In genomic region chr19:1860821-1861598, GRCh38 we compare ENCODE assay signal across 8 cellular contexts. TPM values are rescaled to one million over a fixed set of nuclear protein-coding genes. Genes with fewer than 3 reads are reported as not detected.
DNase-seq lines count a peak whose midpoint lies in the region; ATAC-seq, FAIRE-seq and TF ChIP-seq lines count a peak whose summit lies in the region.

No MANE protein-coding gene starts in this region.

- no peak for TF ChIP-seq POLR2A in HepG2 (IDR thresholded peaks at IDR 0.05; ENCODE audit: insufficient read depth in 1 of 2, low read depth in 2 of 2, low read length in 2 of 2)

- H3K27me3 ChIP-seq in right cardiac atrium (ENCODE audit: control insufficient read depth, insufficient read depth) = no peaks in the 10 kb centered on the region
- no peaks in the 10 kb centered on the region for H3K27me3 ChIP-seq in adipocyte (replicated peaks; ENCODE audit: control insufficient read depth, insufficient read depth, low read length)
- no peaks in the 10 kb centered on the region; a peak in 1 of 5 replicates for H3K27me3 ChIP-seq in HepG2 (ENCODE audit: control insufficient read depth in 1 of 2, insufficient read depth in 2 of 2, low read length in 2 of 2)

- peak overlapping the region; percentile 81 for H3K4me2 ChIP-seq in HepG2 (ENCODE audit: low read depth, low read length)

- H3K36me3 ChIP-seq in adipocyte (ENCODE audit: control insufficient read depth, insufficient read depth, low read length, severe bottlenecking) = no peaks in the 10 kb centered on the region
- H3K36me3 ChIP-seq in HepG2 (replicated peaks in 1 of 2; ENCODE audit: control insufficient read depth in 1 of 2, insufficient read depth in 2 of 2, low read length in 2 of 2) = no peaks in the 10 kb centered on the region

- 61% methylated on average over 28 of the region's 28 CpGs for WGBS in right cardiac atrium
- 2% methylated on average over 21 of the region's 28 CpGs for WGBS in HepG2 (ENCODE audit: low lambda C conversion rate)

- BruUV-seq in HepG2 (replicated peaks; lab: Mats Ljungman, UMichigan) = no TSS peak

- H3K4me1 ChIP-seq in right cardiac atrium (ENCODE audit: control insufficient read depth, insufficient read depth, low read length) (peaks cover 11% of the 10 kb centered on the region), adipocyte (ENCODE audit: control insufficient read depth, insufficient read depth, low read length) (peaks cover 32% of the 10 kb centered on the region), HepG2 (ENCODE audit: insufficient read depth, low read length) (peaks cover 54% of the 10 kb centered on the region)

- POLR2A ChIA-PET in HepG2 (lab: Yijun Ruan, JAX) = no interaction called here

- no peak for TF ChIP-seq EP300 in HepG2 (IDR thresholded peaks at IDR 0.05; ENCODE audit: low read depth in 2 of 2, low read length in 2 of 2)
- no peak for TF ChIP-seq EP300 in HepG2 (CRISPR knock-in tag; IDR thresholded peaks at IDR 0.05; ENCODE audit: borderline replicate concordance)

- no peak for TF ChIP-seq CTCF in HepG2 (CRISPR knock-in tag; IDR thresholded peaks at IDR 0.05)

- H2AFZ ChIP-seq in HepG2 (ENCODE audit: low read length) = no peak overlapping the region

- H3K9ac ChIP-seq in adipocyte (ENCODE audit: low read length) = peak overlapping the region; percentile 83
- peak overlapping the region; percentile 84 for H3K9ac ChIP-seq in HepG2 (ENCODE audit: insufficient read depth, low read depth, low read length)

- no peak for FAIRE-seq in HepG2 (lab: Jason Lieb, UNC)

- intact Hi-C loops in right cardiac atrium (cut with DNase I) = loop anchor here in 1 of 4 donors (10.0 kb wide), 1 partner anchor 214 kb away; no protein-coding TSS in a partner anchor
- intact Hi-C loops in left ventricle myocardium superior (cut with micrococcal nuclease) = no loop called here
- intact Hi-C loops in HepG2 (cut with micrococcal nuclease; ENCODE audit: unreplicated experiment) = no loop called here

- in situ Hi-C loops in HepG2 (cut with HindIII; ENCODE audit: extremely low pct_ligation_motif_present, low pct_unique_long_range_greater_than_20kb) = no loop called here

- H3K9me3 ChIP-seq in right cardiac atrium (ENCODE audit: control insufficient read depth, low read length) = no peaks in the 10 kb centered on the region
- no peaks in the 10 kb centered on the region for H3K9me3 ChIP-seq in adipocyte (ENCODE audit: control insufficient read depth, low read length)
- H3K9me3 ChIP-seq in HepG2 (ENCODE audit: low read length) = no peaks in the 10 kb centered on the region

- peaks cover 43% of the 10 kb centered on the region for H4K20me1 ChIP-seq in HepG2 (ENCODE audit: insufficient read depth, low read length)

- H3K4me3 ChIP-seq in right cardiac atrium (ENCODE audit: low read length) (no peak overlapping the region), adipocyte (ENCODE audit: low read length) (peak overlapping the region; percentile 86), HepG2 (replicated peaks in 1 of 3; ENCODE audit: insufficient read depth in 1 of 3, low read depth in 2 of 3, low read length in 3 of 3) (peak overlapping the region; percentile 89 to 95 (median 91))

- DNase-seq in right cardiac atrium = peak in 2 of 3 donors; percentile 32 to 64
- DNase-seq in left ventricle myocardium superior = no peak
- no peak for DNase-seq in adipocyte (ENCODE audit: low read depth)
- no peak for DNase-seq in HepG2 (ENCODE audit: low spot score)
- DNase-seq in mucosa of gallbladder (ENCODE audit: low spot score) = no peak
- no peak for DNase-seq in central memory CD4-positive, alpha-beta T cell
- DNase-seq in NCI-H1417 (lab: John Stamatoyannopoulos, UW) = no peak

- no peak for ATAC-seq in right cardiac atrium
- ATAC-seq in left ventricle myocardium superior = no peak
- ATAC-seq in HepG2 = no peak
- ATAC-seq in HG02610 (IDR thresholded peaks at IDR 0.05; ENCODE audit: unreplicated experiment) = no peak

- TF ChIP-seq RAD21 in HepG2 (CRISPR knock-in tag; IDR thresholded peaks at IDR 0.05) = no peak

- H3K27ac ChIP-seq in right cardiac atrium (ENCODE audit: low read length) (no peak overlapping the region), HepG2 (ENCODE audit: extremely low read length, insufficient read depth, low read length) (peak overlapping the region; percentile 80)

- CTCF ChIA-PET in HepG2 (lab: Yijun Ruan, JAX; ENCODE audit: low intra/inter-chr PET ratio, low total read pairs) = no interaction called here

- H3K79me2 ChIP-seq in HepG2 (ENCODE audit: insufficient read depth, low read length) = peaks cover 56% of the 10 kb centered on the region

RNA-seq across cellular contexts. Expression of gene KLF16, which starts 2.4 kb away (rescaled TPM):
- total RNA-seq in right cardiac atrium (10 to 100 TPM in 1 of 4 donors, 1 to 10 TPM in 3; 6.4 to 11.1 (median 7.3) TPM), left ventricle myocardium superior (9.8 TPM), HepG2 (2016; rRNA removed; fragmentation: Illumina TruSeq; extraction: Trizol) (6.2 and 6.7 TPM in 2 replicates), mucosa of gallbladder (23.2 TPM)
- polyA plus RNA-seq in right cardiac atrium (4.5 TPM), HepG2 (2011; rRNA removed) (3.5 and 4.7 TPM in 2 replicates)
- 2.1 and 2.2 TPM in 2 replicates for total RNA-seq in HepG2 (2016; cell fraction: cytosol; rRNA removed; fragmentation: Illumina TruSeq; extraction: Trizol; ENCODE audit: low read depth)
- 5.5 and 5.9 TPM in 2 replicates for total RNA-seq in HepG2 (2016; cell fraction: insoluble cytoplasmic fraction; rRNA removed; fragmentation: Illumina TruSeq; extraction: Trizol)
- total RNA-seq in HepG2 (2016; cell fraction: membrane; rRNA removed; fragmentation: Illumina TruSeq; extraction: Trizol) = 8.3 and 8.9 TPM in 2 replicates
- 4.0 and 4.8 TPM in 2 replicates for total RNA-seq in HepG2 (2016; cell fraction: nucleus; rRNA removed; fragmentation: Illumina TruSeq; extraction: Trizol)
- 3.7 and 7.0 TPM in 2 replicates for polyA plus RNA-seq in HepG2 (2011; cell fraction: cytosol; rRNA removed)
- polyA plus RNA-seq in HepG2 (2011; cell fraction: nucleus; rRNA removed) = 16.7 and 31.9 TPM in 2 replicates
- polyA plus RNA-seq in HepG2 (2012) = 8.3 and 9.4 TPM in 2 replicates
- 3.2 and 3.4 TPM in 2 replicates for polyA plus RNA-seq in HepG2 (2016; cell fraction: cytosol; fragmentation: Illumina TruSeq; extraction: Trizol; ENCODE audit: low read depth)
- polyA plus RNA-seq in HepG2 (2016; cell fraction: insoluble cytoplasmic fraction; fragmentation: Illumina TruSeq; extraction: Trizol; ENCODE audit: low read depth) = 12.0 and 14.3 TPM in 2 replicates
- polyA plus RNA-seq in HepG2 (2016; cell fraction: membrane; fragmentation: Illumina TruSeq; extraction: Trizol; ENCODE audit: low read depth) = 8.9 and 9.3 TPM in 2 replicates
- polyA plus RNA-seq in HepG2 (2016; cell fraction: nucleus; fragmentation: Illumina TruSeq; extraction: Trizol; ENCODE audit: insufficient read depth, low read depth) = 11.4 and 12.0 TPM in 2 replicates
- 3.1 and 9.7 TPM in 2 replicates for polyA minus RNA-seq in HepG2 (2011; rRNA and poly(A)+ RNA removed; ENCODE audit: low replicate concordance)
- polyA minus RNA-seq in HepG2 (2011; cell fraction: cytosol; rRNA and poly(A)+ RNA removed) = 8.9 and 15.3 TPM in 2 replicates
- 2.1 and 2.2 TPM in 2 replicates for polyA minus RNA-seq in HepG2 (2011; cell fraction: nucleus; rRNA and poly(A)+ RNA removed)

RNA-seq across cellular contexts. Expression of gene REXO1, which starts 12.7 kb away (rescaled TPM):
- total RNA-seq in right cardiac atrium (10 to 100 TPM; 12.8 to 22.1 (median 17.4) TPM), left ventricle myocardium superior (16.0 TPM), HepG2 (2016; rRNA removed; fragmentation: Illumina TruSeq; extraction: Trizol) (3.0 and 5.0 TPM in 2 replicates), mucosa of gallbladder (39.2 TPM)
- polyA plus RNA-seq in right cardiac atrium (15.3 TPM), HepG2 (2011; rRNA removed) (11.2 and 13.0 TPM in 2 replicates)
- total RNA-seq in HepG2 (2016; cell fraction: cytosol; rRNA removed; fragmentation: Illumina TruSeq; extraction: Trizol; ENCODE audit: low read depth) = 1.1 and 3.2 TPM in 2 replicates
- 4.1 and 5.2 TPM in 2 replicates for total RNA-seq in HepG2 (2016; cell fraction: insoluble cytoplasmic fraction; rRNA removed; fragmentation: Illumina TruSeq; extraction: Trizol)
- total RNA-seq in HepG2 (2016; cell fraction: membrane; rRNA removed; fragmentation: Illumina TruSeq; extraction: Trizol) = 3.9 and 4.2 TPM in 2 replicates
- total RNA-seq in HepG2 (2016; cell fraction: nucleus; rRNA removed; fragmentation: Illumina TruSeq; extraction: Trizol) = 6.0 and 7.6 TPM in 2 replicates
- polyA plus RNA-seq in HepG2 (2011; cell fraction: cytosol; rRNA removed) = 8.7 and 9.8 TPM in 2 replicates
- polyA plus RNA-seq in HepG2 (2011; cell fraction: nucleus; rRNA removed) = 91.1 and 123 TPM in 2 replicates
- polyA plus RNA-seq in HepG2 (2012) = 13.8 and 15.4 TPM in 2 replicates
- 1.7 and 1.8 TPM in 2 replicates for polyA plus RNA-seq in HepG2 (2016; cell fraction: cytosol; fragmentation: Illumina TruSeq; extraction: Trizol; ENCODE audit: low read depth)
- polyA plus RNA-seq in HepG2 (2016; cell fraction: insoluble cytoplasmic fraction; fragmentation: Illumina TruSeq; extraction: Trizol; ENCODE audit: low read depth) = 7.3 and 10.0 TPM in 2 replicates
- 5.1 and 5.3 TPM in 2 replicates for polyA plus RNA-seq in HepG2 (2016; cell fraction: membrane; fragmentation: Illumina TruSeq; extraction: Trizol; ENCODE audit: low read depth)
- polyA plus RNA-seq in HepG2 (2016; cell fraction: nucleus; fragmentation: Illumina TruSeq; extraction: Trizol; ENCODE audit: insufficient read depth, low read depth) = 39.5 and 44.1 TPM in 2 replicates
- polyA minus RNA-seq in HepG2 (2011; rRNA and poly(A)+ RNA removed; ENCODE audit: low replicate concordance) = 16.3 and 19.1 TPM in 2 replicates
- 5.5 and 7.7 TPM in 2 replicates for polyA minus RNA-seq in HepG2 (2011; cell fraction: cytosol; rRNA and poly(A)+ RNA removed)
- polyA minus RNA-seq in HepG2 (2011; cell fraction: nucleus; rRNA and poly(A)+ RNA removed) = 9.3 and 10.8 TPM in 2 replicates

RNA-seq across cellular contexts. Expression of gene ABHD17A, which starts 24.3 kb away (rescaled TPM):
- total RNA-seq in right cardiac atrium = 10 to 100 TPM; 64.4 to 71.3 (median 68.3) TPM
- polyA plus RNA-seq in right cardiac atrium = 96.0 TPM
- 64.4 TPM for total RNA-seq in left ventricle myocardium superior
- total RNA-seq in HepG2 (2016; rRNA removed; fragmentation: Illumina TruSeq; extraction: Trizol) = 27.9 and 40.8 TPM in 2 replicates
- 52.2 and 64.4 TPM in 2 replicates for total RNA-seq in HepG2 (2016; cell fraction: cytosol; rRNA removed; fragmentation: Illumina TruSeq; extraction: Trizol; ENCODE audit: low read depth)
- 24.0 and 37.3 TPM in 2 replicates for total RNA-seq in HepG2 (2016; cell fraction: insoluble cytoplasmic fraction; rRNA removed; fragmentation: Illumina TruSeq; extraction: Trizol)
- 65.2 and 82.2 TPM in 2 replicates for total RNA-seq in HepG2 (2016; cell fraction: membrane; rRNA removed; fragmentation: Illumina TruSeq; extraction: Trizol)
- total RNA-seq in HepG2 (2016; cell fraction: nucleus; rRNA removed; fragmentation: Illumina TruSeq; extraction: Trizol) = 17.1 and 19.3 TPM in 2 replicates
- polyA plus RNA-seq in HepG2 (2011; rRNA removed) = 27.7 and 44.6 TPM in 2 replicates
- polyA plus RNA-seq in HepG2 (2011; cell fraction: cytosol; rRNA removed) = 25.9 and 53.1 TPM in 2 replicates
- polyA plus RNA-seq in HepG2 (2011; cell fraction: nucleus; rRNA removed) = 72.5 and 83.8 TPM in 2 replicates
- polyA plus RNA-seq in HepG2 (2012) = 11.9 and 16.2 TPM in 2 replicates
- 51.0 and 62.5 TPM in 2 replicates for polyA plus RNA-seq in HepG2 (2016; cell fraction: cytosol; fragmentation: Illumina TruSeq; extraction: Trizol; ENCODE audit: low read depth)
- 25.3 and 27.0 TPM in 2 replicates for polyA plus RNA-seq in HepG2 (2016; cell fraction: insoluble cytoplasmic fraction; fragmentation: Illumina TruSeq; extraction: Trizol; ENCODE audit: low read depth)
- 54.6 and 60.4 TPM in 2 replicates for polyA plus RNA-seq in HepG2 (2016; cell fraction: membrane; fragmentation: Illumina TruSeq; extraction: Trizol; ENCODE audit: low read depth)
- polyA plus RNA-seq in HepG2 (2016; cell fraction: nucleus; fragmentation: Illumina TruSeq; extraction: Trizol; ENCODE audit: insufficient read depth, low read depth) = 38.7 and 42.0 TPM in 2 replicates
- 15.0 and 50.9 TPM in 2 replicates for polyA minus RNA-seq in HepG2 (2011; rRNA and poly(A)+ RNA removed; ENCODE audit: low replicate concordance)
- 17.2 and 18.0 TPM in 2 replicates for polyA minus RNA-seq in HepG2 (2011; cell fraction: cytosol; rRNA and poly(A)+ RNA removed)
- 5.7 and 5.8 TPM in 2 replicates for polyA minus RNA-seq in HepG2 (2011; cell fraction: nucleus; rRNA and poly(A)+ RNA removed)
- total RNA-seq in mucosa of gallbladder = 85.2 TPM

RNA-seq across cellular contexts. Expression of gene ADAT3, which starts 44.2 kb away (rescaled TPM):
- total RNA-seq in right cardiac atrium (1 to 10 TPM; 1.2 to 2.7 (median 2.0) TPM), left ventricle myocardium superior (2.0 TPM), HepG2 (2016; rRNA removed; fragmentation: Illumina TruSeq; extraction: Trizol) (2.0 and 3.5 TPM in 2 replicates), mucosa of gallbladder (10.6 TPM)
- polyA plus RNA-seq in right cardiac atrium (1.8 TPM), HepG2 (2011; rRNA removed) (0.95 and 1.4 TPM in 2 replicates)
- 0.79 and 0.81 TPM in 2 replicates for total RNA-seq in HepG2 (2016; cell fraction: cytosol; rRNA removed; fragmentation: Illumina TruSeq; extraction: Trizol; ENCODE audit: low read depth)
- 1.7 and 3.1 TPM in 2 replicates for total RNA-seq in HepG2 (2016; cell fraction: insoluble cytoplasmic fraction; rRNA removed; fragmentation: Illumina TruSeq; extraction: Trizol)
- total RNA-seq in HepG2 (2016; cell fraction: membrane; rRNA removed; fragmentation: Illumina TruSeq; extraction: Trizol) = 1.7 and 2.1 TPM in 2 replicates
- total RNA-seq in HepG2 (2016; cell fraction: nucleus; rRNA removed; fragmentation: Illumina TruSeq; extraction: Trizol) = 1.5 and 1.9 TPM in 2 replicates
- polyA plus RNA-seq in HepG2 (2011; cell fraction: cytosol; rRNA removed) = 0.94 and 1.7 TPM in 2 replicates
- 6.4 and 7.8 TPM in 2 replicates for polyA plus RNA-seq in HepG2 (2011; cell fraction: nucleus; rRNA removed)
- 1.3 and 1.7 TPM in 2 replicates for polyA plus RNA-seq in HepG2 (2012)
- polyA plus RNA-seq in HepG2 (2016; cell fraction: cytosol; fragmentation: Illumina TruSeq; extraction: Trizol; ENCODE audit: low read depth) = 0.68 TPM in 2 replicates
- polyA plus RNA-seq in HepG2 (2016; cell fraction: insoluble cytoplasmic fraction; fragmentation: Illumina TruSeq; extraction: Trizol; ENCODE audit: low read depth) = 2.8 and 3.5 TPM in 2 replicates
- 1.1 and 1.4 TPM in 2 replicates for polyA plus RNA-seq in HepG2 (2016; cell fraction: membrane; fragmentation: Illumina TruSeq; extraction: Trizol; ENCODE audit: low read depth)
- 5.0 and 6.1 TPM in 2 replicates for polyA plus RNA-seq in HepG2 (2016; cell fraction: nucleus; fragmentation: Illumina TruSeq; extraction: Trizol; ENCODE audit: insufficient read depth, low read depth)
- 2.1 and 3.8 TPM in 2 replicates for polyA minus RNA-seq in HepG2 (2011; rRNA and poly(A)+ RNA removed; ENCODE audit: low replicate concordance)
- polyA minus RNA-seq in HepG2 (2011; cell fraction: cytosol; rRNA and poly(A)+ RNA removed) = 1.3 and 1.6 TPM in 2 replicates
- polyA minus RNA-seq in HepG2 (2011; cell fraction: nucleus; rRNA and poly(A)+ RNA removed) = 2.3 and 2.6 TPM in 2 replicates

RNA-seq across cellular contexts. Expression of gene SCAMP4, which starts 44.2 kb away (rescaled TPM):
- total RNA-seq in right cardiac atrium (10 to 100 TPM; 18.4 to 19.9 (median 18.9) TPM), left ventricle myocardium superior (16.4 TPM), HepG2 (2016; rRNA removed; fragmentation: Illumina TruSeq; extraction: Trizol) (10.8 and 13.7 TPM in 2 replicates), mucosa of gallbladder (89.3 TPM)
- polyA plus RNA-seq in right cardiac atrium (16.1 TPM), HepG2 (2011; rRNA removed) (10.7 and 12.8 TPM in 2 replicates)
- 4.4 and 5.1 TPM in 2 replicates for total RNA-seq in HepG2 (2016; cell fraction: cytosol; rRNA removed; fragmentation: Illumina TruSeq; extraction: Trizol; ENCODE audit: low read depth)
- total RNA-seq in HepG2 (2016; cell fraction: insoluble cytoplasmic fraction; rRNA removed; fragmentation: Illumina TruSeq; extraction: Trizol) = 9.1 and 12.6 TPM in 2 replicates
- 10.1 and 10.7 TPM in 2 replicates for total RNA-seq in HepG2 (2016; cell fraction: membrane; rRNA removed; fragmentation: Illumina TruSeq; extraction: Trizol)
- total RNA-seq in HepG2 (2016; cell fraction: nucleus; rRNA removed; fragmentation: Illumina TruSeq; extraction: Trizol) = 24.2 and 31.8 TPM in 2 replicates
- 7.6 and 8.7 TPM in 2 replicates for polyA plus RNA-seq in HepG2 (2011; cell fraction: cytosol; rRNA removed)
- 43.5 and 55.3 TPM in 2 replicates for polyA plus RNA-seq in HepG2 (2011; cell fraction: nucleus; rRNA removed)
- polyA plus RNA-seq in HepG2 (2012) = 21.8 and 32.2 TPM in 2 replicates
- 5.1 and 6.4 TPM in 2 replicates for polyA plus RNA-seq in HepG2 (2016; cell fraction: cytosol; fragmentation: Illumina TruSeq; extraction: Trizol; ENCODE audit: low read depth)
- polyA plus RNA-seq in HepG2 (2016; cell fraction: insoluble cytoplasmic fraction; fragmentation: Illumina TruSeq; extraction: Trizol; ENCODE audit: low read depth) = 10.3 and 13.4 TPM in 2 replicates
- polyA plus RNA-seq in HepG2 (2016; cell fraction: membrane; fragmentation: Illumina TruSeq; extraction: Trizol; ENCODE audit: low read depth) = 11.5 and 11.6 TPM in 2 replicates
- 69.4 and 71.5 TPM in 2 replicates for polyA plus RNA-seq in HepG2 (2016; cell fraction: nucleus; fragmentation: Illumina TruSeq; extraction: Trizol; ENCODE audit: insufficient read depth, low read depth)
- 14.8 and 32.0 TPM in 2 replicates for polyA minus RNA-seq in HepG2 (2011; rRNA and poly(A)+ RNA removed; ENCODE audit: low replicate concordance)
- polyA minus RNA-seq in HepG2 (2011; cell fraction: cytosol; rRNA and poly(A)+ RNA removed) = 35.3 TPM in 2 replicates
- polyA minus RNA-seq in HepG2 (2011; cell fraction: nucleus; rRNA and poly(A)+ RNA removed) = 13.2 and 15.5 TPM in 2 replicates

Comparison
In these comparisons a context has a peak if more than half of its experiments do, and no peak if none do; other contexts are left out.
1. DNase-seq: peak in right cardiac atrium (2 of 3); none in left ventricle myocardium superior (single experiment), adipocyte (single experiment), HepG2 (single experiment), mucosa of gallbladder (single experiment), central memory CD4-positive, alpha-beta T cell (single experiment) and NCI-H1417 (0 of 3).